In genomic region chr2:65607906-65608305, GRCh38 we compare ENCODE assay signal across 15 cellular contexts.
DNase-seq lines count a peak whose midpoint lies in the region; ATAC-seq and TF ChIP-seq lines count a peak whose summit lies in the region.
"Had no signal": no experiment of that assay in that cellular context is flagged by ENCODE, and none has a peak within 500 bp of the region (broad histone marks: within the 10 kb centered on the region; RNA-seq: fewer than 3 reads in every experiment).

No MANE protein-coding gene starts in this region.

- H3K79me2 ChIP-seq in OCI-LY7 (ENCODE audit: insufficient read depth, low read depth, low read length): no peaks in the 10 kb centered on the region

- no peaks in the 10 kb centered on the region for H4K20me1 ChIP-seq in OCI-LY7 (ENCODE audit: insufficient read depth, low read length)

- no TSS peak for BruUV-seq in OCI-LY7 (replicated peaks; lab: Mats Ljungman, UMichigan)

- H3K36me3 ChIP-seq in OCI-LY7 (ENCODE audit: insufficient read depth, low read length): no peaks in the 10 kb centered on the region
- H3K36me3 ChIP-seq in thoracic aorta: no peaks in the 10 kb centered on the region
- H3K36me3 ChIP-seq in prostate gland: no peaks in the 10 kb centered on the region
- H3K36me3 ChIP-seq: BE2C had no signal

- no peaks in the 10 kb centered on the region for H3K9me3 Mint-ChIP-seq in natural killer cell

- DNase-seq in ELF-1 (ENCODE audit: low read depth, low spot score) (peak; percentile 44), OCI-LY7 (ENCODE audit: low spot score) (no peak), left kidney (ENCODE audit: low read depth, low spot score) (peak; percentile 61), thoracic aorta (ENCODE audit: low spot score) (no peak), natural killer cell (no peak), prostate gland (ENCODE audit: low spot score) (no peak)
- DNase-seq: BE2C, HCEC 1CT, KG1, NCI-H1092, NCI-H1694 treated with DMSO at 0.1 percent for 48 hours, NCI-H2171 treated with DMSO at 0.1 percent for 48 hours, SIG-M5 had no signal

- H3K4me2 ChIP-seq in OCI-LY7 (ENCODE audit: low read length): 0 out of 2 replicates have a peak overlapping the region, but pooled peaks have one; percentile 67

- TF ChIP-seq CTCF in OCI-LY7 (conservative IDR thresholded peaks at IDR 0.05; ENCODE audit: low read length): no peak
- no peak for TF ChIP-seq CTCF in thoracic aorta (IDR thresholded peaks at IDR 0.05)
- TF ChIP-seq CTCF in natural killer cell (IDR thresholded peaks at IDR 0.05): no peak
- no peak for TF ChIP-seq CTCF in prostate gland (IDR thresholded peaks at IDR 0.05)

- 50% methylated on average over 9 of the region's 9 CpGs for WGBS in prostate gland

- H2AFZ ChIP-seq in OCI-LY7 (ENCODE audit: low read length): peak overlapping the region; percentile 67

- H3K27me3 ChIP-seq in thoracic aorta (replicated peaks; ENCODE audit: insufficient read depth) (no peaks in the 10 kb centered on the region), prostate gland (replicated peaks; ENCODE audit: insufficient read depth) (no peaks in the 10 kb centered on the region)
- H3K27me3 ChIP-seq: BE2C had no signal

- H3K4me1 Mint-ChIP-seq in natural killer cell: no peaks in the 10 kb centered on the region

- no peak overlapping the region for H3K27ac ChIP-seq in OCI-LY7 (ENCODE audit: low read depth, low read length, poor library complexity, severe bottlenecking)
- peak overlapping the region; percentile 73 to 82 for H3K27ac ChIP-seq in thoracic aorta
- no peak overlapping the region for H3K27ac ChIP-seq in prostate gland

- ATAC-seq in thoracic aorta (ENCODE audit: insufficient number of reproducible peaks, low FRiP score, low read depth) (no peak), natural killer cell (no peak), HG02623 (IDR thresholded peaks at IDR 0.05; ENCODE audit: unreplicated experiment) (no peak), HG02938 (IDR thresholded peaks at IDR 0.05; ENCODE audit: unreplicated experiment) (no peak)

- no peaks in the 10 kb centered on the region for H3K36me3 Mint-ChIP-seq in natural killer cell

- H3K27me3 Mint-ChIP-seq in natural killer cell (ENCODE audit: low read depth in 2 of 2): peaks cover 3 to 9% of the 10 kb centered on the region in 2 donors

- H3K27ac Mint-ChIP-seq in natural killer cell: no peak overlapping the region

- intact Hi-C loops in OCI-LY7 (cut with micrococcal nuclease; ENCODE audit: unreplicated experiment): no loop called here
- intact Hi-C loops in natural killer cell (cut with micrococcal nuclease): no loop called here
- intact Hi-C loops in prostate gland (cut with DNase I): no loop called here

- H3K9me3 ChIP-seq in OCI-LY7 (ENCODE audit: low read length) (no peaks in the 10 kb centered on the region), thoracic aorta (no peaks in the 10 kb centered on the region), prostate gland (no peaks in the 10 kb centered on the region)
- H3K9me3 ChIP-seq: BE2C had no signal

- H3K4me3 ChIP-seq in OCI-LY7 (ENCODE audit: low read depth, low read length, poor library complexity, severe bottlenecking) (no peak overlapping the region), thoracic aorta (no peak overlapping the region), prostate gland (no peak overlapping the region)

- peaks cover 65% of the 10 kb centered on the region for H3K4me1 ChIP-seq in OCI-LY7 (ENCODE audit: insufficient read depth, low read length, poor library complexity, severe bottlenecking)
- peaks cover 36 to 84% of the 10 kb centered on the region in 2 donors for H3K4me1 ChIP-seq in thoracic aorta (ENCODE audit: control insufficient read depth in 1 of 2, low read depth in 2 of 2)
- H3K4me1 ChIP-seq in prostate gland (replicated peaks): no peaks in the 10 kb centered on the region
- H3K4me1 ChIP-seq: BE2C had no signal

- TF ChIP-seq POLR2A in prostate gland (IDR thresholded peaks at IDR 0.05): no peak

- no peaks in the 10 kb centered on the region for H3K9me2 ChIP-seq in OCI-LY7 (ENCODE audit: insufficient read depth, low read length)

- CTCF ChIA-PET in OCI-LY7 (lab: Charles Lee; ENCODE audit: unreplicated experiment): no interaction called here

- H3K4me3 Mint-ChIP-seq in natural killer cell: no peak overlapping the region

- POLR2A ChIA-PET in OCI-LY7 (lab: Charles Lee): interaction anchor here (0.7 kb wide), 1 partner anchor 306 kb away, joined by 3 read pairs; no protein-coding TSS in a partner anchor

Comparison
In these comparisons a context has a peak if more than half of its experiments do, and no peak if none do; other contexts are left out.
1. DNase-seq: peak in ELF-1 (single experiment) and left kidney (single experiment); none in OCI-LY7 (single experiment), thoracic aorta (single experiment), natural killer cell (single experiment) and prostate gland (single experiment).
2. H3K27ac ChIP-seq: peak in thoracic aorta (2 of 2); none in OCI-LY7 (single experiment) and prostate gland (0 of 2).